ENCODE assay signal across 9 cellular contexts in the genomic region with DNA sequence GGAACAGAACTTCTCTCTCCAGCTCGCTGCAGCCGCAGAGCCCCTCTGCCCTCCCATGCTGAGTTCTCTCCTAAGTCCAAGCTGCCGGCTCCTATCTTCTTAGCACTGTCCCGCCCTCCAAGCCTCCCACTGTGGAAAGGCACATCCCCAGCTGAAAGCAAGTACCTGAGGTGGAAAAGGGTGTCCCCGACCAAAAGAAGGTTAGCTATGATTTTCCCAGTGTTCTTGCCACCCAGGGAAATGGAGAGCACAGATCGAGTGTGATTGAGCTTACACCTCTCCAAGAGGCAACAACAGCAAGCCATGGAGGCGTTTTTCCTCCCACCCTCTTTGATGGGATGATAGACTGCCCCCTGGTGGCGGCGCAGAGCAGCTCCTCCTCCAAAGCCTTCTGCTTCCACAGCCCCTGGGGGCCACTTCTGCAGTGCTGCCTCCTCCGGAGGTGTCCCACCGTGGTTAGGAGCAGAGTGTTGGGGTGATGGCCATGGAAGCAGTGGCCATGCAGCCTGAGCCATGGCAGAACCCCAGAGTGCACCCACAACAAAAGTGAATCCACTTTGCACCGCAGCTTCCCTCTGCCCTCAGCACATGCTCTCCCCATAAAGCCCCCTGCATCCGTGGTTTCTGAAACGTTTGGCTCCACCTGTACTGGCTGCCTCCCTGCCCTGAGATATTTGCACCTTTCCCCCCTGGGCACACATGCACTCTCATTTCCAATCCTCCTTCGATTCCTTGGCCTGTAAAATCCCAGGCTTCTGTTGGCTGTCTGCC.
DNase-seq lines count a peak whose midpoint lies in the region; ATAC-seq and TF ChIP-seq lines count a peak whose summit lies in the region.
"Had no signal": no experiment of that assay in that cellular context is flagged by ENCODE, and none has a peak within 500 bp of the region (broad histone marks: within the 10 kb centered on the region; RNA-seq: fewer than 3 reads in every experiment).

No MANE protein-coding gene starts in this region.

- ATAC-seq in CD4-positive, CD25-positive, alpha-beta regulatory T cell (ENCODE audit: low read depth in 2 of 2) = peak in 1 of 2 donors; percentile 28
- ATAC-seq in GM19397 (IDR thresholded peaks at IDR 0.05; ENCODE audit: unreplicated experiment) (peak; percentile 52), GM18870 (IDR thresholded peaks at IDR 0.05; ENCODE audit: unreplicated experiment) (no peak)

- H3K4me3 Mint-ChIP-seq in CD4-positive, CD25-positive, alpha-beta regulatory T cell = no peak overlapping the region
- H3K4me3 Mint-ChIP-seq: IgD-negative memory B cell had no signal

- no peaks in the 10 kb centered on the region for H3K9me3 ChIP-seq in CD4-positive, CD25-positive, alpha-beta regulatory T cell (ENCODE audit: control insufficient read depth in 2 of 2, low read length in 2 of 2)

- H3K27ac Mint-ChIP-seq in CD4-positive, CD25-positive, alpha-beta regulatory T cell = no peak overlapping the region
- H3K27ac Mint-ChIP-seq: IgD-negative memory B cell had no signal

- no peaks in the 10 kb centered on the region for H3K36me3 Mint-ChIP-seq in CD4-positive, CD25-positive, alpha-beta regulatory T cell
- H3K36me3 Mint-ChIP-seq: IgD-negative memory B cell had no signal

- peaks cover 12% of the 10 kb centered on the region for H3K27me3 Mint-ChIP-seq in CD4-positive, CD25-positive, alpha-beta regulatory T cell

- peak; percentile 12 to 69 (median 18) for DNase-seq in CD4-positive, CD25-positive, alpha-beta regulatory T cell
- DNase-seq in T-helper 1 cell (peak in 4 of 5 donors; percentile 21 to 56 (median 38)), astrocyte of the hippocampus (ENCODE audit: low read depth, low spot score) (peak; percentile 48), kidney tubule cell (ENCODE audit: low spot score) (peak; percentile 61)
- peak; percentile 16 for DNase-seq in stimulated activated CD8-positive, alpha-beta memory T cell treated with anti-CD3 and anti-CD28 coated beads, Interleukin-12 subunit alpha, Interleukin-12 subunit beta, amount 100 ng/mL, for 1 hour (ENCODE audit: low read depth)

- no peaks in the 10 kb centered on the region for H3K27me3 ChIP-seq in CD4-positive, CD25-positive, alpha-beta regulatory T cell (ENCODE audit: control insufficient read depth, insufficient read depth, low read length)
- H3K27me3 ChIP-seq in KMS-11 (ENCODE audit: insufficient read depth, low read depth) = no peaks in the 10 kb centered on the region

- no peak overlapping the region for H3K9ac ChIP-seq in KMS-11

- no peak overlapping the region for H2AFZ ChIP-seq in KMS-11 (ENCODE audit: low read depth)

- no peaks in the 10 kb centered on the region for H3K79me2 ChIP-seq in KMS-11 (ENCODE audit: insufficient read depth, low read depth)

- H3K4me1 ChIP-seq in CD4-positive, CD25-positive, alpha-beta regulatory T cell (ENCODE audit: control insufficient read depth, insufficient read depth, low read length, poor library complexity, severe bottlenecking) = no peaks in the 10 kb centered on the region
- H3K4me1 ChIP-seq in KMS-11 (ENCODE audit: low read depth, poor library complexity, severe bottlenecking) = no peaks in the 10 kb centered on the region

- no peaks in the 10 kb centered on the region for H3K9me3 Mint-ChIP-seq in CD4-positive, CD25-positive, alpha-beta regulatory T cell
- H3K9me3 Mint-ChIP-seq: IgD-negative memory B cell had no signal

- H3K36me3 ChIP-seq in CD4-positive, CD25-positive, alpha-beta regulatory T cell (ENCODE audit: control insufficient read depth, insufficient read depth, low read length) = no peaks in the 10 kb centered on the region
- H3K36me3 ChIP-seq in KMS-11 (ENCODE audit: insufficient read depth) = no peaks in the 10 kb centered on the region

- H3K4me3 ChIP-seq in CD4-positive, CD25-positive, alpha-beta regulatory T cell (ENCODE audit: low read depth, low read length) = no peak overlapping the region
- H3K4me3 ChIP-seq in KMS-11 (IDR thresholded peaks at IDR 0.05; ENCODE audit: insufficient read depth, low read depth, low read length) = no peak overlapping the region

- H3K4me1 Mint-ChIP-seq in CD4-positive, CD25-positive, alpha-beta regulatory T cell = peaks cover 0 to 3% (median 0%) of the 10 kb centered on the region in 4 donors

- no peak overlapping the region for H3K4me2 ChIP-seq in KMS-11

- no peak overlapping the region for H3K27ac ChIP-seq in CD4-positive, CD25-positive, alpha-beta regulatory T cell (ENCODE audit: insufficient read depth, low read length, poor library complexity, severe bottlenecking)
- no peak overlapping the region for H3K27ac ChIP-seq in KMS-11

- H4K20me1 ChIP-seq in KMS-11 (ENCODE audit: insufficient read depth) = no peaks in the 10 kb centered on the region

- TF ChIP-seq CTCF in KMS-11 (conservative IDR thresholded peaks at IDR 0.05; ENCODE audit: low read depth, low read length) = peak; percentile 97
